ENCODE assay signal across 8 cellular contexts in the genomic region with DNA sequence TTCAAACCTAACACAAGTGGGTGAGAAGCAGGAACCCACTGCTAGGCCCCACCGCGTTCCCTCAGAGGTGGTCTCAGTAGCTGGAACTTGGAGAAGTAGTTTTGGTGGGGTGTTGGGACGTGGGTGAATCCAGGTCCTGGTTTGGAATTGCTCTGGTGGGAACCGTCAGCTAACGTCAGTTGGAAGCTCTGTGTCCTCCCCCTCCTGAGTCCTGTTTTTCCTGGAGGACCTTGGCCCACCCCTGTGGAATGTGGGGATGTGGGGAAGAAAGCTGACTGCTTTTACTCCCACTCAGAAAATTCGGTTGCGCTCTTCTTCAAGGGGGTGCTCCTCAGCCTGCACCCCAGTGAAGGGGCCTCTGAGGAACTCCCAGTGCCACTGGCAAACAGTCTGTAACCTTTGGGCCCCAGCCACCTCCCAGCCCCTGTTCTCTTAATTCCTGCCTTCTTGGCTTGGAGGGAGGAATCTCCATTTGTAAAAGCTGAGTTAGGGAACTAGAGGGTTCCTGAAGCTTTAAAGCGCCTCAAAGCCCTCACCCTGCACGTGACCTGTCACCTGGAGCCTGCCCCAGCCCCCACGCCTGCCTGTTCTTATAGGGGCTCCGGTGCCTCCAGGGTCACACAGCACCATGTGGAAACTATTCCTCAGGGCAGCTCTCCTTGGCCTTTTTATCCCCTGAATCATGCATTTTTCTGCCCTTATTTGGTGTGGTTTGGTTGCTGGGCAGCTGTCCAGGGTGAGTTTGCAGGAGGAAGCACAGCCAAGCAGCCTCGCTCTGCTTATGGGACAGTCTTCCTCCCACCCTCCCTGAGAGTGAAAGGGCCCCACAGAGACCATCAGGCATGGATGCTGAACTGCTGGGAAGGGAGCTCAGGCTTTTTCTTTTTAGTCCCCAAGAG. TPM values are rescaled to one million over a fixed set of nuclear protein-coding genes. Genes with fewer than 3 reads are reported as not detected.
DNase-seq lines count a peak whose midpoint lies in the region; ATAC-seq and TF ChIP-seq lines count a peak whose summit lies in the region.

No MANE protein-coding gene starts in this region.

- H3K18ac ChIP-seq in mesenchymal stem cell (ENCODE audit: low read depth in 1 of 2, low read length in 2 of 2), result peak overlapping the region; percentile 98 to 99

- peak overlapping the region; percentile 73 for H3K4me3 Mint-ChIP-seq in endothelial cell (ENCODE audit: unreplicated experiment)
- H3K4me3 Mint-ChIP-seq in activated T-cell treated with anti-CD3 and anti-CD28 coated beads, Interleukin-2, amount 50 U/mL, for 24 hours, result no peak overlapping the region

- H3K4me1 Mint-ChIP-seq in endothelial cell (ENCODE audit: unreplicated experiment), result peaks cover 67% of the 10 kb centered on the region
- H3K4me1 Mint-ChIP-seq in activated T-cell treated with anti-CD3 and anti-CD28 coated beads, Interleukin-2, amount 50 U/mL, for 24 hours (ENCODE audit: low read depth), result peaks cover 22% of the 10 kb centered on the region

- H2AFZ ChIP-seq in mesenchymal stem cell (ENCODE audit: low read depth, low read length), result no peak overlapping the region

- peak overlapping the region; percentile 99 for H3K27ac Mint-ChIP-seq in endothelial cell (ENCODE audit: unreplicated experiment)
- no peak overlapping the region for H3K27ac Mint-ChIP-seq in activated T-cell treated with anti-CD3 and anti-CD28 coated beads, Interleukin-2, amount 50 U/mL, for 24 hours

- H3K36me3 ChIP-seq in Peyer's patch (peaks cover 0 to 25% (median 0%) of the 10 kb centered on the region in 3 donors), mesenchymal stem cell (ENCODE audit: control insufficient read depth in 1 of 2, insufficient read depth in 2 of 2, low read depth in 1 of 2, low read length in 2 of 2) (peaks cover 27 to 37% of the 10 kb centered on the region in 2 experiments), upper lobe of left lung (peaks cover 0 to 40% (median 25%) of the 10 kb centered on the region in 4 donors)

- ATAC-seq in upper lobe of left lung (ENCODE audit: low FRiP score in 2 of 2) (peak; percentile 75 to 80), GM18520 (IDR thresholded peaks at IDR 0.05; ENCODE audit: unreplicated experiment) (no peak), HG03342 (IDR thresholded peaks at IDR 0.05; ENCODE audit: unreplicated experiment) (no peak)

- peak overlapping the region; percentile 55 for H2BK15ac ChIP-seq in mesenchymal stem cell (ENCODE audit: low read depth, poor library complexity, severe bottlenecking)

- peak overlapping the region; percentile 100 for H2BK12ac ChIP-seq in mesenchymal stem cell (ENCODE audit: low read length in 2 of 2)

- H3K27me3 Mint-ChIP-seq in endothelial cell (ENCODE audit: unreplicated experiment), result peaks cover 14% of the 10 kb centered on the region
- no peaks in the 10 kb centered on the region for H3K27me3 Mint-ChIP-seq in activated T-cell treated with anti-CD3 and anti-CD28 coated beads, Interleukin-2, amount 50 U/mL, for 24 hours

- peak overlapping the region; percentile 96 to 98 for H3K4ac ChIP-seq in mesenchymal stem cell (ENCODE audit: low read depth in 1 of 2, low read length in 2 of 2)

- peak; percentile 90 for DNase-seq in Ammon's horn (ENCODE audit: low spot score)
- DNase-seq in Peyer's patch, result peak; percentile 54 to 87 (median 66)
- DNase-seq in endothelial cell (ENCODE audit: low spot score), result peak; percentile 59
- peak; percentile 98 for DNase-seq in mesenchymal stem cell
- DNase-seq in upper lobe of left lung, result peak; percentile 75 to 80
- no peak for DNase-seq in activated T-cell treated with anti-CD3 and anti-CD28 coated beads, Interleukin-2, amount 50 U/mL, for 24 hours

- H4K91ac ChIP-seq in mesenchymal stem cell (ENCODE audit: low read length), result peak overlapping the region; percentile 99

- no peak for TF ChIP-seq POLR2A in Peyer's patch (IDR thresholded peaks at IDR 0.05)
- no peak for TF ChIP-seq POLR2A in upper lobe of left lung (IDR thresholded peaks at IDR 0.05)

- H3K9ac ChIP-seq in mesenchymal stem cell (ENCODE audit: low read length), result peak overlapping the region; percentile 85

- TF ChIP-seq CTCF in Peyer's patch (IDR thresholded peaks at IDR 0.05), result no peak
- TF ChIP-seq CTCF in endothelial cell (IDR thresholded peaks at IDR 0.05; ENCODE audit: unreplicated experiment), result no peak
- TF ChIP-seq CTCF in upper lobe of left lung (IDR thresholded peaks at IDR 0.05), result no peak

- whole genome bisulfite sequencing in mesenchymal stem cell, result 15% methylated on average over 10 of the region's 12 CpGs
- 36 to 40% methylated on average over 9 to 12 of the region's 12 CpGs for WGBS in upper lobe of left lung, 2 donors

- peak overlapping the region; percentile 100 for H2BK5ac ChIP-seq in mesenchymal stem cell (ENCODE audit: low read depth, low read length, poor library complexity, severe bottlenecking)

- H3K27ac ChIP-seq in Peyer's patch (peak overlapping the region; percentile 68 to 95 (median 86)), mesenchymal stem cell (ENCODE audit: low read length, poor library complexity, severe bottlenecking) (peak overlapping the region; percentile 100), upper lobe of left lung (peak overlapping the region; percentile 84 to 92 (median 90))

- peak overlapping the region; percentile 98 for H4K8ac ChIP-seq in mesenchymal stem cell (ENCODE audit: low read length)

- H2AK5ac ChIP-seq in mesenchymal stem cell (ENCODE audit: low read length, severe bottlenecking), result peak overlapping the region; percentile 100

- H3K4me2 ChIP-seq in mesenchymal stem cell (ENCODE audit: low read length, poor library complexity, severe bottlenecking), result peak overlapping the region; percentile 35

- H3K79me1 ChIP-seq in mesenchymal stem cell (replicated peaks; ENCODE audit: low read length, poor library complexity, severe bottlenecking), result peaks cover 3% of the 10 kb centered on the region

- H3K4me1 ChIP-seq in Peyer's patch, result peaks cover 0 to 63% (median 15%) of the 10 kb centered on the region in 4 donors
- peaks cover 48% of the 10 kb centered on the region for H3K4me1 ChIP-seq in mesenchymal stem cell (ENCODE audit: control insufficient read depth, insufficient read depth, low read depth, low read length)
- peaks cover 67 to 70% (median 70%) of the 10 kb centered on the region in 4 donors for H3K4me1 ChIP-seq in upper lobe of left lung

- TF ChIP-seq EP300 in upper lobe of left lung (IDR thresholded peaks at IDR 0.05), result no peak

- no peak overlapping the region for H3K4me3 ChIP-seq in Peyer's patch
- H3K4me3 ChIP-seq in mesenchymal stem cell (ENCODE audit: insufficient read depth in 1 of 2, low read depth in 1 of 2, low read length in 2 of 2), result peak overlapping the region in 1 of 2 experiments; percentile 0
- no peak overlapping the region for H3K4me3 ChIP-seq in upper lobe of left lung

- H3K23ac ChIP-seq in mesenchymal stem cell (ENCODE audit: low read length in 2 of 2), result peak overlapping the region in 1 of 2 experiments; percentile 84

- H3K27me3 ChIP-seq in Peyer's patch (no peaks in the 10 kb centered on the region), mesenchymal stem cell (ENCODE audit: control insufficient read depth in 1 of 2, insufficient read depth in 1 of 2, low read length in 2 of 2) (no peaks in the 10 kb centered on the region), upper lobe of left lung (no peaks in the 10 kb centered on the region)

- peaks cover 32% of the 10 kb centered on the region for H3K36me3 Mint-ChIP-seq in endothelial cell (ENCODE audit: low read depth, unreplicated experiment)
- peaks cover 9% of the 10 kb centered on the region for H3K36me3 Mint-ChIP-seq in activated T-cell treated with anti-CD3 and anti-CD28 coated beads, Interleukin-2, amount 50 U/mL, for 24 hours (ENCODE audit: low read depth)

- H3K9me3 Mint-ChIP-seq in endothelial cell (ENCODE audit: unreplicated experiment), result no peaks in the 10 kb centered on the region
- H3K9me3 Mint-ChIP-seq in activated T-cell treated with anti-CD3 and anti-CD28 coated beads, Interleukin-2, amount 50 U/mL, for 24 hours, result no peaks in the 10 kb centered on the region

- H2BK120ac ChIP-seq in mesenchymal stem cell (ENCODE audit: low read depth, low read length), result peak overlapping the region; percentile 91

- H3K9me3 ChIP-seq in Peyer's patch, result no peaks in the 10 kb centered on the region
- no peaks in the 10 kb centered on the region for H3K9me3 ChIP-seq in mesenchymal stem cell (ENCODE audit: control insufficient read depth, low read length)
- no peaks in the 10 kb centered on the region for H3K9me3 ChIP-seq in upper lobe of left lung

- H3K14ac ChIP-seq in mesenchymal stem cell (ENCODE audit: low read length in 2 of 2), result peak overlapping the region in 1 of 2 experiments; percentile 79

RNA-seq across cellular contexts. Expression of a gene that starts 16.2 kb away (rescaled TPM):
- 10 to 100 TPM; 12.4 to 79.2 (median 62.7) TPM for total RNA-seq in Peyer's patch
- 24.2 TPM for total RNA-seq in endothelial cell (ENCODE audit: unreplicated experiment)
- 51.2 TPM for polyA plus RNA-seq in mesenchymal stem cell (2013, experiment 1 of 2)
- 52.1 TPM for polyA plus RNA-seq in mesenchymal stem cell (2013, experiment 2 of 2)
- total RNA-seq in upper lobe of left lung, result 10 to 100 TPM; 36.7 to 97.4 (median 68.4) TPM

RNA-seq across cellular contexts. Expression of a gene that starts 32.9 kb away (rescaled TPM):
- total RNA-seq in Peyer's patch, result 1 to 10 TPM in 2 of 4 donors, under 1 TPM in 1, not detected in 1; 0.94 to 3.9 (median 1.7) TPM
- total RNA-seq in endothelial cell (ENCODE audit: unreplicated experiment), result 0.64 TPM
- polyA plus RNA-seq in mesenchymal stem cell (2013, experiment 1 of 2), result 0.57 TPM
- polyA plus RNA-seq in mesenchymal stem cell (2013, experiment 2 of 2), result 0.59 TPM
- 1 to 10 TPM in 5 of 6 donors, not detected in 1; 1.3 to 6.3 (median 1.7) TPM for total RNA-seq in upper lobe of left lung

RNA-seq across cellular contexts. Expression of a gene that starts 42.2 kb away (rescaled TPM):
- total RNA-seq in Peyer's patch (10 to 100 TPM; 42.1 to 95.4 (median 80.2) TPM), endothelial cell (ENCODE audit: unreplicated experiment) (66.3 TPM), upper lobe of left lung (10 to 100 TPM; 34.7 to 71.1 (median 51.4) TPM)
- 77.2 TPM for polyA plus RNA-seq in mesenchymal stem cell (2013, experiment 1 of 2)
- polyA plus RNA-seq in mesenchymal stem cell (2013, experiment 2 of 2), result 75.7 TPM

RNA-seq across cellular contexts. Expression of a gene that starts 47.1 kb away (rescaled TPM):
- total RNA-seq in Peyer's patch, result 100 to 1,000 TPM in 3 of 4 donors, 10 to 100 TPM in 1; 65.2 to 180 (median 133) TPM
- total RNA-seq in endothelial cell (ENCODE audit: unreplicated experiment), result 45.9 TPM
- 45.3 TPM for polyA plus RNA-seq in mesenchymal stem cell (2013, experiment 1 of 2)
- polyA plus RNA-seq in mesenchymal stem cell (2013, experiment 2 of 2), result 45.3 TPM
- 100 to 1,000 TPM in 1 of 6 donors, 10 to 100 TPM in 5; 61.8 to 104 (median 83.5) TPM for total RNA-seq in upper lobe of left lung

RNA-seq across cellular contexts. Expression of a gene that starts 57.7 kb away (rescaled TPM):
- total RNA-seq in Peyer's patch (1 to 10 TPM in 2 of 4 donors, not detected in 2; 1.2 to 1.5 TPM), endothelial cell (ENCODE audit: unreplicated experiment) (8.0 TPM), upper lobe of left lung (1 to 10 TPM in 5 of 6 donors, not detected in 1; 1.9 to 6.8 (median 3.8) TPM)
- 5.2 TPM for polyA plus RNA-seq in mesenchymal stem cell (2013, experiment 1 of 2)
- polyA plus RNA-seq in mesenchymal stem cell (2013, experiment 2 of 2), result 4.7 TPM

Comparison
In these comparisons a context has a peak if more than half of its experiments do, and no peak if none do; other contexts are left out.
1. ATAC-seq: peak in upper lobe of left lung (2 of 2); none in GM18520 (single experiment) and HG03342 (single experiment).
2. Peak in every context shown above with its lines, with median percentiles within 50 percentile points of each other: H3K27ac ChIP-seq.